10 cellular contexts compared by ENCODE assay signal in the genomic region with DNA sequence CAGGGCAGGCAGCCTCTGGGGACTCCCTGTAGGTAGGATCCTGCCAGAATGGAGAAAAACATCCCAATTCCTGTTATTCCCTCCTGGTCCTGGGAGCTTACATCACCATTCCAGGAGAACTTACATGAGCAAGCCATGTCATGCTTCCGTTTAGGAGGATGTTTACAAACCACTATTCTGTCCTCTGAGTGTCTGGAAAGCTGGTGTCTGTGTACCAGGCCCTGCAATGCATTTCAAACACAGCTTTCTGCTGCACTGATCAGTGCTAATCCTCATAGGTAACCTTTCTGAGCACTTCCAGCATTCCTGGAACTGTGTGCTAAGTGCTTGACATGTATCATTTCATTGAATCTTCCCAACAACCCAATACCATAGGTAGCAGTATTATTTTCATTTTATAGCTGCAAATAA. TPM values are rescaled to one million over a fixed set of nuclear protein-coding genes. Genes with fewer than 3 reads are reported as not detected.
A peak's percentile ranks its signal among the peaks of the same experiment; 100 is the strongest.
DNase-seq lines count a peak whose midpoint lies in the region; ATAC-seq and TF ChIP-seq lines count a peak whose summit lies in the region.
"Had no signal": no experiment of that assay in that cellular context is flagged by ENCODE, and none has a peak within 500 bp of the region (broad histone marks: within the 10 kb centered on the region; RNA-seq: fewer than 3 reads in every experiment).

No MANE protein-coding gene starts in this region.

- peak overlapping the region; percentile 12 for H3K27ac ChIP-seq in epithelial cell of prostate

- peak; percentile 94 for DNase-seq in DMS53 (lab: John Stamatoyannopoulos, UW)
- DNase-seq in NCI-H2196 treated with DMSO at 0.1 percent for 48 hours (lab: John Stamatoyannopoulos, UW; ENCODE audit: unreplicated experiment): peak; percentile 20
- no peak for DNase-seq in epithelial cell of prostate (ENCODE audit: low read depth, low spot score)
- DNase-seq in neural crest cell (ENCODE audit: low read depth, low spot score): no peak
- DNase-seq in amniotic stem cell (lab: John Stamatoyannopoulos, UW): no peak
- no peak for DNase-seq in COLO829 (ENCODE audit: low spot score)
- no peak for DNase-seq in A172 (ENCODE audit: low spot score)
- DNase-seq: Calu3, KG1 had no signal

- no peak overlapping the region for H3K27ac Mint-ChIP-seq in neural crest cell (ENCODE audit: unreplicated experiment)

- H3K9me3 Mint-ChIP-seq in neural crest cell: no peaks in the 10 kb centered on the region

- no peak for ATAC-seq in HG03354 (IDR thresholded peaks at IDR 0.05; ENCODE audit: poor library complexity, severe bottlenecking, unreplicated experiment)

- H3K4me3 Mint-ChIP-seq in neural crest cell: peak overlapping the region; percentile 13

- no peaks in the 10 kb centered on the region for H3K36me3 Mint-ChIP-seq in neural crest cell (ENCODE audit: low read depth)

- no peak for TF ChIP-seq CTCF in neural crest cell (conservative IDR thresholded peaks at IDR 0.05)

- peaks cover 56% of the 10 kb centered on the region for H3K4me1 Mint-ChIP-seq in neural crest cell

- H3K27me3 Mint-ChIP-seq in neural crest cell (ENCODE audit: low read depth): peaks cover 4% of the 10 kb centered on the region

RNA-seq across cellular contexts. Expression of gene MAP1LC3B2, which starts 19.8 kb away (rescaled TPM):
- 0.82 TPM in 1 of 2 replicates, not detected in the other for total RNA-seq in neural crest cell
- 1.8 TPM in 1 of 2 replicates, not detected in the other for total RNA-seq in A172 (2014; rRNA removed; shearing (Covaris generic))

Comparison
In these comparisons a context has a peak if more than half of its experiments do, and no peak if none do; other contexts are left out.
1. DNase-seq: peak in DMS53 (single experiment) and NCI-H2196 treated with DMSO at 0.1 percent for 48 hours (single experiment); none in epithelial cell of prostate (single experiment), neural crest cell (single experiment), amniotic stem cell (single experiment), COLO829 (single experiment) and A172 (single experiment).